ENCODE assay signal across 19 cellular contexts in genomic region chr17:17426184-17426583, GRCh38. TPM values are rescaled to one million over a fixed set of nuclear protein-coding genes. Genes with fewer than 3 reads are reported as not detected.
DNase-seq lines count a peak whose midpoint lies in the region; ATAC-seq, FAIRE-seq and TF ChIP-seq lines count a peak whose summit lies in the region.
"Had no signal": no experiment of that assay in that cellular context is flagged by ENCODE, and none has a peak within 500 bp of the region (broad histone marks: within the 10 kb centered on the region; RNA-seq: fewer than 3 reads in every experiment).

No MANE protein-coding gene starts in this region.

- FAIRE-seq in HepG2 (lab: Jason Lieb, UNC) = no peak
- FAIRE-seq: GM12891, GM18507, H54 had no signal

- no peak overlapping the region for H3K4me3 Mint-ChIP-seq in activated CD8-positive, alpha-beta memory T cell treated with anti-CD3 and anti-CD28 coated beads, Interleukin-2, amount 10 ng/mL, durations not matched to agents 7 days and 5 days
- no peak overlapping the region for H3K4me3 Mint-ChIP-seq in stimulated activated effector memory CD8-positive, alpha-beta T cell treated with anti-CD3 and anti-CD28 coated beads, Interleukin-12 subunit alpha, Interleukin-12 subunit beta, amount 100 ng/mL, for 72 hours
- H3K4me3 Mint-ChIP-seq: CD4-positive, alpha-beta memory T cell; HFFc6 had no signal

- peaks cover 2% of the 10 kb centered on the region for H3K36me3 Mint-ChIP-seq in activated CD8-positive, alpha-beta memory T cell treated with anti-CD3 and anti-CD28 coated beads, Interleukin-2, amount 10 ng/mL, durations not matched to agents 7 days and 5 days
- no peaks in the 10 kb centered on the region for H3K36me3 Mint-ChIP-seq in stimulated activated effector memory CD8-positive, alpha-beta T cell treated with anti-CD3 and anti-CD28 coated beads, Interleukin-12 subunit alpha, Interleukin-12 subunit beta, amount 100 ng/mL, for 72 hours
- H3K36me3 Mint-ChIP-seq: CD4-positive, alpha-beta memory T cell had no signal

- H3K27me3 ChIP-seq in HepG2 (ENCODE audit: control insufficient read depth in 1 of 2, insufficient read depth in 2 of 2, low read length in 2 of 2) (no peaks in the 10 kb centered on the region; a peak in 1 of 5 replicates), right lobe of liver (no peaks in the 10 kb centered on the region)

- POLR2A ChIA-PET in HepG2 (lab: Yijun Ruan, JAX) = no interaction called here

- BruUV-seq in HepG2 (replicated peaks; lab: Mats Ljungman, UMichigan) = no TSS peak

- no peak overlapping the region for H3K27ac ChIP-seq in HepG2 (ENCODE audit: extremely low read length, insufficient read depth, low read length)
- no peak overlapping the region for H3K27ac ChIP-seq in right lobe of liver

- no peak overlapping the region for H3K27ac Mint-ChIP-seq in activated CD8-positive, alpha-beta memory T cell treated with anti-CD3 and anti-CD28 coated beads, Interleukin-2, amount 10 ng/mL, durations not matched to agents 7 days and 5 days
- H3K27ac Mint-ChIP-seq in stimulated activated effector memory CD8-positive, alpha-beta T cell treated with anti-CD3 and anti-CD28 coated beads, Interleukin-12 subunit alpha, Interleukin-12 subunit beta, amount 100 ng/mL, for 72 hours = no peak overlapping the region
- H3K27ac Mint-ChIP-seq: CD4-positive, alpha-beta memory T cell; HFFc6 had no signal

- H3K9me3 ChIP-seq in HepG2 (ENCODE audit: low read length) (peaks cover 12% of the 10 kb centered on the region), right lobe of liver (no peaks in the 10 kb centered on the region)

- H3K4me1 ChIP-seq in HepG2 (ENCODE audit: insufficient read depth, low read length) (peaks cover 22% of the 10 kb centered on the region), right lobe of liver (peaks cover 0 to 16% (median 8%) of the 10 kb centered on the region in 4 donors)

- H3K27me3 Mint-ChIP-seq in activated CD8-positive, alpha-beta memory T cell treated with anti-CD3 and anti-CD28 coated beads, Interleukin-2, amount 10 ng/mL, durations not matched to agents 7 days and 5 days = peaks cover 27% of the 10 kb centered on the region

- in situ Hi-C loops in HepG2 (cut with HindIII; ENCODE audit: extremely low pct_ligation_motif_present, low pct_unique_long_range_greater_than_20kb) = no loop called here

- H4K20me1 ChIP-seq in HepG2 (ENCODE audit: insufficient read depth, low read length) = no peaks in the 10 kb centered on the region

- H3K4me3 ChIP-seq in HepG2 (replicated peaks in 1 of 3; ENCODE audit: insufficient read depth in 1 of 3, low read depth in 2 of 3, low read length in 3 of 3) (no peak overlapping the region), right lobe of liver (no peak overlapping the region)
- H3K4me3 ChIP-seq: HAP-1 had no signal

- DNase-seq in activated CD8-positive, alpha-beta memory T cell treated with anti-CD3 and anti-CD28 coated beads, Interleukin-2, amount 10 ng/mL, durations not matched to agents 7 days and 5 days = no peak
- DNase-seq in activated CD8-positive, alpha-beta memory T cell treated with anti-CD3 and anti-CD28 coated beads, Interleukin-2, amount 50 U/mL, for 48 hours = no peak
- no peak for DNase-seq in HepG2 (ENCODE audit: low spot score)
- no peak for DNase-seq in right lobe of liver
- no peak for DNase-seq in stimulated activated effector memory CD8-positive, alpha-beta T cell treated with anti-CD3 and anti-CD28 coated beads, Interleukin-12 subunit alpha, Interleukin-12 subunit beta, amount 100 ng/mL, for 72 hours (ENCODE audit: low spot score in 2 of 2)
- DNase-seq in NCI-H82 treated with DMSO at 0.1 percent for 48 hours (lab: John Stamatoyannopoulos, UW; ENCODE audit: unreplicated experiment) = no peak
- DNase-seq: C1 segment of cervical spinal cord; Calu3; CD4-positive, alpha-beta memory T cell; COR-L47; DMS53; DMS79 treated with DMSO at 0.1 percent for 48 hours; GF-D8; GOT3; HFFc6 had no signal

- TF ChIP-seq RAD21 in HepG2 (CRISPR knock-in tag; IDR thresholded peaks at IDR 0.05) = no peak

- TF ChIP-seq POLR2A in HepG2 (IDR thresholded peaks at IDR 0.05; ENCODE audit: insufficient read depth in 1 of 2, low read depth in 2 of 2, low read length in 2 of 2) (no peak), right lobe of liver (IDR thresholded peaks at IDR 0.05) (no peak)

- H3K79me2 ChIP-seq in HepG2 (ENCODE audit: insufficient read depth, low read length) = no peaks in the 10 kb centered on the region

- H3K36me3 ChIP-seq in HepG2 (replicated peaks in 1 of 2; ENCODE audit: control insufficient read depth in 1 of 2, insufficient read depth in 2 of 2, low read length in 2 of 2) (no peaks in the 10 kb centered on the region), right lobe of liver (no peaks in the 10 kb centered on the region)
- H3K36me3 ChIP-seq: HAP-1 had no signal

- WGBS in HepG2 (ENCODE audit: low lambda C conversion rate) = 81% methylated on average over 4 of the region's 4 CpGs
- 94% methylated on average over 3 of the region's 4 CpGs for WGBS in right lobe of liver (ENCODE audit: insufficient coverage, low coverage, low lambda C conversion rate, missing lambda C conversion rate)

- no peaks in the 10 kb centered on the region for H3K9me3 Mint-ChIP-seq in activated CD8-positive, alpha-beta memory T cell treated with anti-CD3 and anti-CD28 coated beads, Interleukin-2, amount 10 ng/mL, durations not matched to agents 7 days and 5 days (ENCODE audit: low read depth)
- no peaks in the 10 kb centered on the region for H3K9me3 Mint-ChIP-seq in stimulated activated effector memory CD8-positive, alpha-beta T cell treated with anti-CD3 and anti-CD28 coated beads, Interleukin-12 subunit alpha, Interleukin-12 subunit beta, amount 100 ng/mL, for 72 hours
- H3K9me3 Mint-ChIP-seq: HFFc6 had no signal

- H3K4me1 Mint-ChIP-seq in activated CD8-positive, alpha-beta memory T cell treated with anti-CD3 and anti-CD28 coated beads, Interleukin-2, amount 10 ng/mL, durations not matched to agents 7 days and 5 days = peaks cover 8% of the 10 kb centered on the region
- no peaks in the 10 kb centered on the region for H3K4me1 Mint-ChIP-seq in stimulated activated effector memory CD8-positive, alpha-beta T cell treated with anti-CD3 and anti-CD28 coated beads, Interleukin-12 subunit alpha, Interleukin-12 subunit beta, amount 100 ng/mL, for 72 hours
- H3K4me1 Mint-ChIP-seq: CD4-positive, alpha-beta memory T cell had no signal

- CTCF ChIA-PET in activated CD8-positive, alpha-beta memory T cell treated with anti-CD3 and anti-CD28 coated beads, Interleukin-2, amount 10 ng/mL, durations not matched to agents 7 days and 5 days (lab: Charles Lee) = interaction anchor here (2.2 kb wide), 1 partner anchor 71 kb away, joined by 8 read pairs; the partner anchor contains the start of gene RASD1
- CTCF ChIA-PET in HepG2 (lab: Yijun Ruan, JAX; ENCODE audit: low intra/inter-chr PET ratio, low total read pairs) = interaction anchor here (1.6 to 1.8 kb wide), 2 partner anchors 39 to 70 kb away, joined by 3 to 9 read pairs; no protein-coding TSS in a partner anchor

- H3K9ac ChIP-seq in HepG2 (ENCODE audit: insufficient read depth, low read depth, low read length) = no peak overlapping the region

- no peak overlapping the region for H2AFZ ChIP-seq in HepG2 (ENCODE audit: low read length)

- no peak overlapping the region for H3K4me2 ChIP-seq in HepG2 (ENCODE audit: low read depth, low read length)

- TF ChIP-seq CTCF in HepG2 (CRISPR knock-in tag; IDR thresholded peaks at IDR 0.05) = no peak
- TF ChIP-seq CTCF in right lobe of liver (IDR thresholded peaks at IDR 0.05) = no peak

- TF ChIP-seq EP300 in HepG2 (IDR thresholded peaks at IDR 0.05; ENCODE audit: low read depth in 2 of 2, low read length in 2 of 2) (no peak), HepG2 (CRISPR knock-in tag; IDR thresholded peaks at IDR 0.05; ENCODE audit: borderline replicate concordance) (no peak)

- intact Hi-C loops in HepG2 (cut with micrococcal nuclease; ENCODE audit: unreplicated experiment) (no loop called here), right lobe of liver (cut with DNase I) (no loop called here)

- peak; percentile 67 for ATAC-seq in activated CD8-positive, alpha-beta memory T cell treated with anti-CD3 and anti-CD28 coated beads, Interleukin-2, amount 10 ng/mL, durations not matched to agents 7 days and 5 days
- ATAC-seq in HepG2 (no peak), right lobe of liver (no peak)
- ATAC-seq in stimulated activated effector memory CD8-positive, alpha-beta T cell treated with anti-CD3 and anti-CD28 coated beads, Interleukin-12 subunit alpha, Interleukin-12 subunit beta, amount 100 ng/mL, for 72 hours = peak; percentile 83

RNA-seq across cellular contexts. Expression of gene MED9, which starts 50.6 kb away (rescaled TPM):
- 10 to 100 TPM; 15.1 to 17.5 TPM for total RNA-seq in activated CD8-positive, alpha-beta memory T cell treated with anti-CD3 and anti-CD28 coated beads, Interleukin-2, amount 10 ng/mL, durations not matched to agents 7 days and 5 days
- total RNA-seq in HepG2 (2016; rRNA removed; fragmentation: Illumina TruSeq; extraction: Trizol) = 11.7 and 15.1 TPM in 2 replicates
- total RNA-seq in HepG2 (2016; cell fraction: cytosol; rRNA removed; fragmentation: Illumina TruSeq; extraction: Trizol; ENCODE audit: low read depth) = 4.0 and 4.2 TPM in 2 replicates
- 11.7 and 14.4 TPM in 2 replicates for total RNA-seq in HepG2 (2016; cell fraction: insoluble cytoplasmic fraction; rRNA removed; fragmentation: Illumina TruSeq; extraction: Trizol)
- 9.8 and 10.7 TPM in 2 replicates for total RNA-seq in HepG2 (2016; cell fraction: membrane; rRNA removed; fragmentation: Illumina TruSeq; extraction: Trizol)
- total RNA-seq in HepG2 (2016; cell fraction: nucleus; rRNA removed; fragmentation: Illumina TruSeq; extraction: Trizol) = 10.8 and 11.7 TPM in 2 replicates
- polyA plus RNA-seq in HepG2 (2011; rRNA removed) = 11.9 and 14.4 TPM in 2 replicates
- polyA plus RNA-seq in HepG2 (2011; cell fraction: cytosol; rRNA removed) = 18.3 and 21.5 TPM in 2 replicates
- polyA plus RNA-seq in HepG2 (2011; cell fraction: nucleus; rRNA removed) = 15.4 and 17.5 TPM in 2 replicates
- 9.2 and 11.4 TPM in 2 replicates for polyA plus RNA-seq in HepG2 (2012)
- polyA plus RNA-seq in HepG2 (2016; cell fraction: cytosol; fragmentation: Illumina TruSeq; extraction: Trizol; ENCODE audit: low read depth) = 3.0 and 3.1 TPM in 2 replicates
- 11.2 and 12.0 TPM in 2 replicates for polyA plus RNA-seq in HepG2 (2016; cell fraction: insoluble cytoplasmic fraction; fragmentation: Illumina TruSeq; extraction: Trizol; ENCODE audit: low read depth)
- 6.4 and 7.0 TPM in 2 replicates for polyA plus RNA-seq in HepG2 (2016; cell fraction: membrane; fragmentation: Illumina TruSeq; extraction: Trizol; ENCODE audit: low read depth)
- polyA plus RNA-seq in HepG2 (2016; cell fraction: nucleus; fragmentation: Illumina TruSeq; extraction: Trizol; ENCODE audit: insufficient read depth, low read depth) = 11.4 and 12.6 TPM in 2 replicates
- polyA minus RNA-seq in HepG2 (2011; rRNA and poly(A)+ RNA removed; ENCODE audit: low replicate concordance) = 21.1 and 25.1 TPM in 2 replicates
- 9.8 and 9.9 TPM in 2 replicates for polyA minus RNA-seq in HepG2 (2011; cell fraction: cytosol; rRNA and poly(A)+ RNA removed)
- 24.2 and 25.4 TPM in 2 replicates for polyA minus RNA-seq in HepG2 (2011; cell fraction: nucleus; rRNA and poly(A)+ RNA removed)
- 10 to 100 TPM in 3 of 6 experiments, 1 to 10 TPM in 3; 5.7 to 24.4 (median 12.4) TPM for total RNA-seq in right lobe of liver

Comparison
In these comparisons a context has a peak if more than half of its experiments do, and no peak if none do; other contexts are left out.
1. ATAC-seq: peak in activated CD8-positive, alpha-beta memory T cell treated with anti-CD3 and anti-CD28 coated beads, Interleukin-2, amount 10 ng/mL, durations not matched to agents 7 days and 5 days (single experiment) and stimulated activated effector memory CD8-positive, alpha-beta T cell treated with anti-CD3 and anti-CD28 coated beads, Interleukin-12 subunit alpha, Interleukin-12 subunit beta, amount 100 ng/mL, for 72 hours (single experiment); none in HepG2 (single experiment) and right lobe of liver (0 of 4).